In the genomic region with DNA sequence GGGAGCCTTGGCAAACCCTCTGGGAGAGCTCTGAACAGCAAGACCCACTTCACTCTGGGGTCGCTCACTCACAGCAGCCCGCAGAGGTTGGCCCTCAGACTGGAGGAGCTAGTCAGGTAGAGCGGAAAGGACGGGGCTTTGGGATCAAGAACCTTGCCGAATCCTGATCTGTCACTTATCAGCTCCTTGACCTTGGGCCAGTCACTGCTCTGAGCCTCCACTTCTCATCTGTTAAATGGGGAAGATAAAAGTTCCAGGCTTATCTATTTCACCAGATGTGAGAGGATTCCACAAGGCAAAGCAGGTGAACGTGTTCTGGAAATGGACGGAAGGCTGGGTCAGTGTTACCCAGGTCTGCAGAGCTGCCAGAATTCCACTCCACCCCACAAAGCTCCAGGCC, we compare ENCODE assay signal across 21 cellular contexts. TPM values are rescaled to one million over a fixed set of nuclear protein-coding genes. Genes with fewer than 3 reads are reported as not detected.
"Had no signal": no experiment of that assay in that cellular context is flagged by ENCODE, and none has a peak within 500 bp of the region (broad histone marks: within the 10 kb centered on the region; RNA-seq: fewer than 3 reads in every experiment).

No MANE protein-coding gene starts in this region.

- H3K27ac ChIP-seq: SJSA1, SK-N-MC had no signal

- H3K4me1 ChIP-seq: SJSA1 had no signal

- H3K4me3 ChIP-seq: MG63, SJSA1, SK-N-MC had no signal

- H3K9me3 ChIP-seq: MG63, SJSA1 had no signal

- H3K36me3 ChIP-seq: MG63, SJSA1 had no signal

- DNase-seq: Karpas-422, KG1, MG63, NCI-H1092, NCI-H1105 treated with DMSO at 0.1 percent for 48 hours, NCI-H1417 treated with DMSO at 0.1 percent for 48 hours, NCI-H146, NCI-H1694 treated with DMSO at 0.1 percent for 48 hours, NCI-H1930, NCI-H2081, NCI-H2107, NCI-H2227 treated with DMSO at 0.1 percent for 48 hours, NCI-H524 treated with DMSO at 0.1 percent for 48 hours, NCI-H69, NCI-H774, Right ventricle myocardium superior, RPMI8226, SIG-M5 had no signal

RNA-seq across cellular contexts. Expression of gene SEMA5B, which starts 29.4 kb away (rescaled TPM):
- total RNA-seq: HT-29, SJSA1 had no signal
